Comparison of ENCODE assay signal across 20 cellular contexts in the genomic region with DNA sequence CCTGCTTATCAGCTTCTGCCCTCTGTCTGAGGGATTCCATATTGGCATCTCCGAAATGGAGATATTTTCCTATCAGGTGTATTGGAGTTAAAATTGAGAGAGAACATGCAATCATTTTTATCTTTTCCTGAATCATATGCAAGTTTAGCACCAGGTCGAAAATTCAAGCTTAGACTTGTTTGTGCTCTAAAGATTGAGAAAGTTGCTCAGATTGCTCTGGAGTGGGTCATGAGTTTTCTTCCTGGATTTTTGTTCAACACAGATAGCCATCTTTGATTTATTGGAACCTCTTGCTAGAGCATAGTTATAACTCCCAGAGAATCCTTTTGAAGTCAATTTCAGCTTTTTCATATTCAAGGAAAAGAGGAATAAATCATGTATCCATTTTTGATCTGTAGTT.
"Had no signal": no experiment of that assay in that cellular context is flagged by ENCODE, and none has a peak within 500 bp of the region (broad histone marks: within the 10 kb centered on the region; RNA-seq: fewer than 3 reads in every experiment).

No MANE protein-coding gene starts in this region.

- H3K27me3 ChIP-seq: adrenal gland, cardiac muscle cell, upper lobe of right lung had no signal

- H3K9me3 Mint-ChIP-seq: activated B cell treated with CpG ODN at 0.5 μM for 24 hours had no signal

- H3K4me3 Mint-ChIP-seq: activated B cell treated with CpG ODN at 0.5 μM for 24 hours; activated CD4-positive, alpha-beta memory T cell treated with anti-CD3 and anti-CD28 coated beads for 36 hours; activated T-helper 1 cell treated with anti-CD3 and anti-CD28 coated beads, Interleukin-12 subunit alpha, Interleukin-12 subunit beta, Interleukin-2, Interleukin-4 antibody, amounts not matched to agents 30 ng/mL and 10 ng/mL and 1 ng/mL, durations not matched to agents 14 hours and 24 hours and 36 hours; dendritic cell treated with granulocyte-macrophage colony-stimulating factor and Interleukin-4, amounts not matched to agents 40 ng/mL and 50 ng/mL, for 4 days; naive B cell; stimulated activated naive B cell treated with anti-CD40 and anti-IgM and Interleukin-4, amounts not matched to agents 10 μg/mL and 1 μg/mL and 100 μg/mL, for 72 hours had no signal

- DNase-seq: activated B cell treated with CpG ODN at 0.5 μM for 24 hours; activated CD4-positive, alpha-beta memory T cell treated with anti-CD3 and anti-CD28 coated beads for 36 hours; activated CD4-positive, alpha-beta T cell treated with anti-CD3 and anti-CD28 coated beads for 4 hours; activated gamma-delta T cell treated with Interleukin-2 at 50 U/mL for 16 hours; activated T-cell treated with anti-CD3 and anti-CD28 coated beads for 4 hours; adrenal gland; effector CD8-positive, alpha-beta T cell; hippocampal formation; islet precursor cell; naive B cell; retina; stimulated activated naive B cell treated with anti-CD40 and anti-IgM and Interleukin-4, amounts not matched to agents 10 μg/mL and 1 μg/mL and 100 μg/mL, for 72 hours; upper lobe of right lung had no signal

- H3K27ac ChIP-seq: adrenal gland, cardiac muscle cell, thoracic aorta, upper lobe of right lung had no signal

- H3K4me1 ChIP-seq: adrenal gland had no signal

- H3K4me1 Mint-ChIP-seq: activated B cell treated with CpG ODN at 0.5 μM for 24 hours, naive B cell had no signal

- ATAC-seq: activated naive CD4-positive, alpha-beta T cell treated with anti-CD3 and anti-CD28 coated beads, Interleukin-2, amount 50 U/mL, for 72 hours; left lobe of liver; stimulated activated naive B cell treated with anti-CD40 and anti-IgM and Interleukin-4, amounts not matched to agents 10 μg/mL and 1 μg/mL and 100 μg/mL, for 72 hours; upper lobe of right lung had no signal

- H3K27ac Mint-ChIP-seq: activated B cell treated with CpG ODN at 0.5 μM for 24 hours; activated CD4-positive, alpha-beta memory T cell treated with anti-CD3 and anti-CD28 coated beads for 36 hours; activated naive CD4-positive, alpha-beta T cell treated with anti-CD3 and anti-CD28 coated beads, Interleukin-2, amount 50 U/mL, for 72 hours; activated T-helper 1 cell treated with anti-CD3 and anti-CD28 coated beads, Interleukin-12 subunit alpha, Interleukin-12 subunit beta, Interleukin-2, Interleukin-4 antibody, amounts not matched to agents 30 ng/mL and 10 ng/mL and 1 ng/mL, durations not matched to agents 14 hours and 24 hours and 36 hours; dendritic cell treated with granulocyte-macrophage colony-stimulating factor and Interleukin-4, amounts not matched to agents 40 ng/mL and 50 ng/mL, for 4 days; naive B cell; stimulated activated naive B cell treated with anti-CD40 and anti-IgM and Interleukin-4, amounts not matched to agents 10 μg/mL and 1 μg/mL and 100 μg/mL, for 72 hours had no signal

- FAIRE-seq: endothelial cell of umbilical vein had no signal

- H3K9me3 ChIP-seq: adrenal gland, thoracic aorta, upper lobe of right lung had no signal

- H3K27me3 Mint-ChIP-seq: activated CD4-positive, alpha-beta memory T cell treated with anti-CD3 and anti-CD28 coated beads for 36 hours; dendritic cell treated with granulocyte-macrophage colony-stimulating factor and Interleukin-4, amounts not matched to agents 40 ng/mL and 50 ng/mL, for 4 days; stimulated activated naive B cell treated with anti-CD40 and anti-IgM and Interleukin-4, amounts not matched to agents 10 μg/mL and 1 μg/mL and 100 μg/mL, for 72 hours had no signal

- H3K36me3 ChIP-seq: adrenal gland, cardiac muscle cell, thoracic aorta, upper lobe of right lung had no signal

- H3K36me3 Mint-ChIP-seq: activated CD4-positive, alpha-beta memory T cell treated with anti-CD3 and anti-CD28 coated beads for 36 hours; activated naive CD4-positive, alpha-beta T cell treated with anti-CD3 and anti-CD28 coated beads, Interleukin-2, amount 50 U/mL, for 72 hours; naive B cell; stimulated activated naive B cell treated with anti-CD40 and anti-IgM and Interleukin-4, amounts not matched to agents 10 μg/mL and 1 μg/mL and 100 μg/mL, for 72 hours had no signal

- H3K4me3 ChIP-seq: adrenal gland, cardiac muscle cell, thoracic aorta, upper lobe of right lung had no signal
